ENCODE assay signal across 8 cellular contexts in genomic region chr10:96743988-96744585, GRCh38. TPM values are rescaled to one million over a fixed set of nuclear protein-coding genes. Genes with fewer than 3 reads are reported as not detected.
A peak's percentile ranks its signal among the peaks of the same experiment; 100 is the strongest.
DNase-seq lines count a peak whose midpoint lies in the region; ATAC-seq and TF ChIP-seq lines count a peak whose summit lies in the region.

No MANE protein-coding gene starts in this region.

- no peak overlapping the region for H3K27ac ChIP-seq in left ventricle myocardium inferior (replicated peaks)

- CTCF ChIA-PET in Calu3 (lab: Charles Lee), result interaction anchor here (0.6 to 1.6 kb wide), 5 partner anchors 71 to 253 kb away, joined by 3 to 4 read pairs (median 3); no protein-coding TSS in a partner anchor
- CTCF ChIA-PET in activated naive CD4-positive, alpha-beta T cell treated with anti-CD3 and anti-CD28 coated beads, Interleukin-2, amount 10 ng/mL, durations not matched to agents 7 days and 5 days (lab: Charles Lee), result interaction anchor here (1.6 kb wide), 1 partner anchor 101 kb away, joined by 4 read pairs; no protein-coding TSS in a partner anchor

- DNase-seq in A172 (ENCODE audit: low spot score), result peak; percentile 15
- DNase-seq in SK-MEL-5 (ENCODE audit: low read depth, low spot score), result peak; percentile 38
- no peak for DNase-seq in left ventricle myocardium inferior
- DNase-seq in Calu3, result no peak
- DNase-seq in activated naive CD4-positive, alpha-beta T cell treated with anti-CD3 and anti-CD28 coated beads, Interleukin-2, amount 10 ng/mL, durations not matched to agents 7 days and 5 days, result no peak

- no peaks in the 10 kb centered on the region for H3K36me3 Mint-ChIP-seq in Calu3 (ENCODE audit: insufficient read depth, unreplicated experiment)
- H3K36me3 Mint-ChIP-seq in activated naive CD4-positive, alpha-beta T cell treated with anti-CD3 and anti-CD28 coated beads, Interleukin-2, amount 10 ng/mL, durations not matched to agents 7 days and 5 days, result no peaks in the 10 kb centered on the region

- no peak overlapping the region for H3K4me3 Mint-ChIP-seq in Calu3 (ENCODE audit: low read depth, unreplicated experiment)
- no peak overlapping the region for H3K4me3 Mint-ChIP-seq in activated naive CD4-positive, alpha-beta T cell treated with anti-CD3 and anti-CD28 coated beads, Interleukin-2, amount 10 ng/mL, durations not matched to agents 7 days and 5 days

- no peaks in the 10 kb centered on the region for H3K9me3 Mint-ChIP-seq in Calu3 (ENCODE audit: low read depth, unreplicated experiment)
- H3K9me3 Mint-ChIP-seq in activated naive CD4-positive, alpha-beta T cell treated with anti-CD3 and anti-CD28 coated beads, Interleukin-2, amount 10 ng/mL, durations not matched to agents 7 days and 5 days, result no peaks in the 10 kb centered on the region

- ATAC-seq in HG03521 (IDR thresholded peaks at IDR 0.05; ENCODE audit: unreplicated experiment) (no peak), GM21515 (IDR thresholded peaks at IDR 0.05; ENCODE audit: unreplicated experiment) (no peak)

- H3K9me3 ChIP-seq in left ventricle myocardium inferior (replicated peaks), result no peaks in the 10 kb centered on the region

- TF ChIP-seq CTCF in GM12875 (IDR thresholded peaks at IDR 0.05; ENCODE audit: borderline replicate concordance, insufficient read depth, low read depth, low read length) (0 out of 2 replicates have a peak, but pooled peaks have one; percentile 3), left ventricle myocardium inferior (IDR thresholded peaks at IDR 0.05; ENCODE audit: borderline replicate concordance) (peak; percentile 45), Calu3 (IDR thresholded peaks at IDR 0.05; ENCODE audit: unreplicated experiment) (no peak)

- H3K4me1 Mint-ChIP-seq in Calu3 (ENCODE audit: low read depth, unreplicated experiment), result peaks cover 23% of the 10 kb centered on the region
- peaks cover 13% of the 10 kb centered on the region for H3K4me1 Mint-ChIP-seq in activated naive CD4-positive, alpha-beta T cell treated with anti-CD3 and anti-CD28 coated beads, Interleukin-2, amount 10 ng/mL, durations not matched to agents 7 days and 5 days

- BruUV-seq in Calu3 (replicated peaks; lab: Mats Ljungman, UMichigan), result no TSS peak

- no peaks in the 10 kb centered on the region for H3K27me3 Mint-ChIP-seq in Calu3 (ENCODE audit: unreplicated experiment)
- peaks cover 11% of the 10 kb centered on the region for H3K27me3 Mint-ChIP-seq in activated naive CD4-positive, alpha-beta T cell treated with anti-CD3 and anti-CD28 coated beads, Interleukin-2, amount 10 ng/mL, durations not matched to agents 7 days and 5 days

- in situ Hi-C loops in SK-MEL-5 (cut with HindIII; ENCODE audit: low pct_unique_long_range_greater_than_20kb, low sequenced_read_pairs), result no loop called here

- H3K36me3 ChIP-seq in left ventricle myocardium inferior, result no peaks in the 10 kb centered on the region

- no peaks in the 10 kb centered on the region for H3K4me1 ChIP-seq in left ventricle myocardium inferior

- peaks cover 10% of the 10 kb centered on the region for H3K27me3 ChIP-seq in left ventricle myocardium inferior (ENCODE audit: low read depth)

- intact Hi-C loops in left ventricle myocardium inferior (cut with micrococcal nuclease), result no loop called here
- intact Hi-C loops in Calu3 (cut with micrococcal nuclease; ENCODE audit: unreplicated experiment), result loop anchor here (1.0 kb wide), 1 partner anchor 101 kb away; no protein-coding TSS in a partner anchor

- H3K4me3 ChIP-seq in GM12875 (ENCODE audit: low read depth, low read length), result no peak overlapping the region
- H3K4me3 ChIP-seq in left ventricle myocardium inferior, result no peak overlapping the region

- H3K27ac Mint-ChIP-seq in Calu3 (ENCODE audit: unreplicated experiment), result no peak overlapping the region
- H3K27ac Mint-ChIP-seq in activated naive CD4-positive, alpha-beta T cell treated with anti-CD3 and anti-CD28 coated beads, Interleukin-2, amount 10 ng/mL, durations not matched to agents 7 days and 5 days, result no peak overlapping the region

RNA-seq across cellular contexts. Expression of gene PIK3AP1, which starts 23.8 kb away (rescaled TPM):
- total RNA-seq in A172 (2014; rRNA removed; shearing (Covaris generic)), result 12.1 and 17.2 TPM in 2 replicates
- total RNA-seq in SK-MEL-5 (2014; rRNA removed; shearing (Covaris generic)), result 0.13 and 0.32 TPM in 2 replicates
- 0.21 and 1.6 TPM in 2 replicates for polyA plus RNA-seq in SK-MEL-5 (2015; cell fraction: cytosol; rRNA removed)
- polyA plus RNA-seq in SK-MEL-5 (2015; cell fraction: nucleus; rRNA removed), result not detected in 2 replicates
- total RNA-seq in left ventricle myocardium inferior, result 5.4 TPM
- total RNA-seq in Calu3 (2022), result 114 and 117 TPM in 2 replicates

Comparison
In these comparisons a context has a peak if more than half of its experiments do, and no peak if none do; other contexts are left out.
1. DNase-seq: peak in A172 (single experiment) and SK-MEL-5 (single experiment); none in left ventricle myocardium inferior (single experiment), Calu3 (single experiment) and activated naive CD4-positive, alpha-beta T cell treated with anti-CD3 and anti-CD28 coated beads, Interleukin-2, amount 10 ng/mL, durations not matched to agents 7 days and 5 days (single experiment).